ENCODE assay signal across 15 cellular contexts in the genomic region with DNA sequence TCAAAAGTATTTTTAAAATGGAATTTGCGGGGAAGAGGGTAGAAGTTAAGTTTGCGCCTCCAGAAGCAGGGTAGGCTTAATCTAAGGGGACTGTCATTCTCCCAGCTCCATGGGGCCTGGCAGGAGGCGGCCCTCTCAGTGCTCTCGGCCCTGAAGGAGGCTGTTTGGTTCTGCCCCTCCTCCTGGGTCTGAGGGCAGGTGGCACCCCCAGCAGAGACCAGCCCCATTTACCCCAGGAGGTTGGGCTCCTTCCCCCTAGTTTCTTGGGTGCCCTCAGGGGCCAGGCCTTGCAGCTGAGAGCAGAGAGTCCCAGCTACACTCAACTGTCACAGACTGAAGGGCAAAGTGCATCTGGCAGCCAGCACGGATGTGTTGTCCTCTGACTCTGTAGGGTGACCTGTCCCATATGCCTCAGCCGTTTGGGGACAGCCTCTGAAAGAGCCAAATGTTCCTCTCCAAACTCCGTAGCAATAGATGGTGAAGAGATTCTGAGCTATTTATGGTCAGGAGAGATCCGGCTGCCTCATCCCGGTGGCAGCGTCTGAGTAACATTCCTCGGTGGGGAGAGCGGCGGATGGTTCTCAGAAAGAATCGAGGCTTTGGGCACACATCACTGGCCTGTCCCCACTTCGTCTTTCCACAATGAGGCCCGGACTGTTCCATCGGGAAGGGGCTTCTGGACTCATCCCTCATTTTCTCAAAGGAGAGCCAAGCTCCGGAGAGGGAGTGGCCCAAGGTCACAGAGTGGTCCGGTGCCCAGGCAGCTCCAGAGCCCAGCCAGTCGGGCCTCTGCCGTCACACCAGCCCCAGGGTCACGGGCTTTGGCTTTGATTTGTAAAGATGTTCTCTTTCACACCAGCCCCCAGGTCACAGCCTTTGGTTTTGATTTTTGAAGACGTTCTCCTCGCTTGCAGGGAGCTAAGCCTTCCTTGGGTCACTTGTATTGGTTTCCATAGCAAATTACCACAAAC.
"Had no signal": no experiment of that assay in that cellular context is flagged by ENCODE, and none has a peak within 500 bp of the region (broad histone marks: within the 10 kb centered on the region; RNA-seq: fewer than 3 reads in every experiment).

No MANE protein-coding gene starts in this region.

- H3K4me1 ChIP-seq: ascending aorta, breast epithelium, prostate gland, thyroid gland, uterus had no signal

- H3K36me3 ChIP-seq: ascending aorta, breast epithelium, gastrocnemius medialis, prostate gland, thyroid gland, uterus had no signal

- H3K4me3 ChIP-seq: ascending aorta, breast epithelium, gastrocnemius medialis, prostate gland, SK-N-MC, thyroid gland, uterus had no signal

- H3K27me3 ChIP-seq: ascending aorta, breast epithelium, gastrocnemius medialis, thyroid gland, uterus had no signal

- ATAC-seq: activated naive CD8-positive, alpha-beta T cell treated with anti-CD3 and anti-CD28 coated beads, Interleukin-2, amount 50 U/mL, for 24 hours; gastrocnemius medialis; stimulated activated naive B cell treated with anti-CD40 and anti-IgM and Interleukin-4, amounts not matched to agents 10 μg/mL and 1 μg/mL and 100 μg/mL, for 72 hours had no signal

- DNase-seq: activated naive CD4-positive, alpha-beta T cell treated with anti-CD3 and anti-CD28 coated beads for 36 hours; activated naive CD8-positive, alpha-beta T cell treated with anti-CD3 and anti-CD28 coated beads, Interleukin-2, amount 50 U/mL, for 24 hours; activated T-cell treated with anti-CD3 and anti-CD28 coated beads for 4 hours; erythroblast; gastrocnemius medialis; kidney glomerular epithelial cell; stimulated activated CD4-positive, alpha-beta T cell treated with anti-CD3 and anti-CD28 coated beads, Interleukin-2, amount 100 ng/mL, for 48 hours; stimulated activated naive B cell treated with anti-CD40 and anti-IgM and Interleukin-4, amounts not matched to agents 10 μg/mL and 1 μg/mL and 100 μg/mL, for 72 hours; T-helper 9 cell; thyroid gland; uterus had no signal

- H3K9me3 ChIP-seq: ascending aorta, breast epithelium, gastrocnemius medialis, prostate gland, thyroid gland, uterus had no signal

- H3K27ac ChIP-seq: ascending aorta, breast epithelium, gastrocnemius medialis, prostate gland, SK-N-MC, thyroid gland, uterus had no signal
